ENCODE assay signal across 8 cellular contexts in the genomic region with DNA sequence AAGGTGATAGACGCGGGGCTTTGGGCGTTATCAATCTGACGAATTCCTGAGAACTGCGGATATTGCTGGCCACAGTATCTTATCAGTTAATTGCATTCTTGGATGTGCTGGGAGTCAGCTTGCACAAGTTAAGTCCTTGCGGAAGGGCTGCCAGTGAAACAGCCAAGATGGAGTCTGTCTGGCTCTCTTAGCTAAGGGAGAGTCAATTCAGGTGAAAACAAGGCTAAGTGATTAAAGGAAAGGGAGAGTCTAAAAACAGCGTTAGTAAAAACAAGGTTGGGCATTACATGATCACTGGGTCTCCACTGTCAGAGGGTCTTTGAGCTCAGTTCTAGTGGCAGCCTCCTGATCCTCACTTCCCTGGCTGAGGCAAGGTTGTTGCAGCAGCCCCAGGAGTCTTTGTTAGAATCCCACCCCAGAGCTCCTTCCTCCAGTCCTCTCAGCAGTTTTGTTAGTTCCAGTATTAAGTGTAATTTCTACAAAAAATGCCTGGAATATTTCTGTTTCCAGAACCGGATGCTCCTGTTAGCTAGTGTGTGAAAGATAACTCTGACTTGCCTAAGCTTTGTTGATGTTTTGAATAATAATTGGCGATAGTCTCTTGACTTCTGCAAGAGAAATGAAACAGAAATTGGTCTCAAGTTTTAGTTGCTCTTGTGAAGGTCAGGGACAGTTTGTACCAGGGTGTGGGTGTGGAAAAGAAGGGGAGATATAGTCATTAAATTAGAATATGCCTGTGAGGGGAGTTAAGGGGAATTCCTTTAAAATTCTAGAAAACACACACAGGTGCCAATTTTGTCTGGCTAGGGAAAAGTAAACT. TPM values are rescaled to one million over a fixed set of nuclear protein-coding genes. Genes with fewer than 3 reads are reported as not detected.
DNase-seq lines count a peak whose midpoint lies in the region; TF ChIP-seq lines count a peak whose summit lies in the region.

No MANE protein-coding gene starts in this region.

- no peaks in the 10 kb centered on the region for H3K9me2 ChIP-seq in Loucy (replicated peaks; ENCODE audit: low read depth, low read length)

- TF ChIP-seq CTCF in Loucy (conservative IDR thresholded peaks at IDR 0.05; ENCODE audit: low read length) (no peak), ovary (IDR thresholded peaks at IDR 0.05) (no peak)

- no peaks in the 10 kb centered on the region for H3F3A ChIP-seq in Loucy (ENCODE audit: low read depth)

- H3K9ac ChIP-seq in Loucy (ENCODE audit: low read depth, low read length, poor library complexity, severe bottlenecking) = peak overlapping the region; percentile 61
- peak overlapping the region; percentile 56 to 65 for H3K9ac ChIP-seq in duodenal mucosa (ENCODE audit: low read depth in 1 of 2, low read length in 2 of 2)

- H3K4me3 ChIP-seq in Loucy (ENCODE audit: low read length, poor library complexity, severe bottlenecking) (peak overlapping the region; percentile 86), duodenal mucosa (ENCODE audit: low read depth in 1 of 2, low read length in 2 of 2) (peak overlapping the region; percentile 41 to 54), ovary (peak overlapping the region; percentile 4)

- peak overlapping the region; percentile 90 for H3K4me2 ChIP-seq in Loucy (ENCODE audit: low read depth, low read length, poor library complexity, severe bottlenecking)

- H3K27me3 ChIP-seq in Loucy (ENCODE audit: insufficient read depth, low read length, poor library complexity, severe bottlenecking) = no peaks in the 10 kb centered on the region
- no peaks in the 10 kb centered on the region for H3K27me3 ChIP-seq in duodenal mucosa (ENCODE audit: control insufficient read depth in 1 of 2, insufficient read depth in 2 of 2, low read length in 2 of 2)
- H3K27me3 ChIP-seq in ovary = no peaks in the 10 kb centered on the region

- 1 to 8% (median 2%) methylated on average over 9 of the region's 9 CpGs for WGBS in ovary, 3 donors

- TF ChIP-seq EP300 in ovary (IDR thresholded peaks at IDR 0.05) = no peak

- peak; percentile 17 for DNase-seq in stimulated activated naive CD4-positive, alpha-beta T cell treated with Interleukin-2 at 50 U/mL for 16 hours (lab: John Stamatoyannopoulos, UW)
- DNase-seq in stimulated activated naive CD4-positive, alpha-beta T cell (lab: John Stamatoyannopoulos, UW) = no peak
- DNase-seq in ovary = no peak
- no peak for DNase-seq in NCI-H446 (lab: John Stamatoyannopoulos, UW)
- DNase-seq in cerebellum (ENCODE audit: low spot score) = no peak
- no peak for DNase-seq in MV-4-11 (lab: John Stamatoyannopoulos, UW)

- no peak for TF ChIP-seq POLR2A in ovary (IDR thresholded peaks at IDR 0.05)

- H2AFZ ChIP-seq in Loucy (ENCODE audit: low read length) = no peak overlapping the region

- peaks cover 83% of the 10 kb centered on the region for H3K4me1 ChIP-seq in Loucy (ENCODE audit: insufficient read depth, low read length, poor library complexity, severe bottlenecking)
- H3K4me1 ChIP-seq in duodenal mucosa (ENCODE audit: control insufficient read depth in 1 of 2, insufficient read depth in 2 of 2, low read length in 2 of 2) = peaks cover 73 to 86% of the 10 kb centered on the region in 2 donors
- H3K4me1 ChIP-seq in ovary (ENCODE audit: insufficient read depth) = peaks cover 30% of the 10 kb centered on the region

- peaks cover 95% of the 10 kb centered on the region for H3K79me2 ChIP-seq in Loucy (ENCODE audit: insufficient read depth, low read length)

- intact Hi-C loops in ovary (cut with DNase I) = no loop called here

- H3K36me3 ChIP-seq in Loucy (ENCODE audit: insufficient read depth, low read length) (peaks cover 8% of the 10 kb centered on the region; the same call in 1 of the 2 replicates), duodenal mucosa (ENCODE audit: control insufficient read depth in 1 of 2, insufficient read depth in 2 of 2, low read length in 2 of 2) (peaks cover 8 to 9% of the 10 kb centered on the region in 2 donors), ovary (no peaks in the 10 kb centered on the region)

- H4K20me1 ChIP-seq in Loucy (ENCODE audit: insufficient read depth, low read length, poor library complexity, severe bottlenecking) = peaks cover 43% of the 10 kb centered on the region

- H3K27ac ChIP-seq in duodenal mucosa (ENCODE audit: low read depth, low read length) (peak overlapping the region; percentile 67), ovary (peak overlapping the region in 1 of 2 donors; percentile 36)

- H3K9me3 ChIP-seq in Loucy (ENCODE audit: insufficient read depth, low read depth, low read length) = no peaks in the 10 kb centered on the region
- H3K9me3 ChIP-seq in duodenal mucosa (ENCODE audit: control insufficient read depth in 1 of 2, low read length in 2 of 2) = no peaks in the 10 kb centered on the region
- H3K9me3 ChIP-seq in ovary = no peaks in the 10 kb centered on the region

RNA-seq across cellular contexts. Expression of a gene that starts 10.6 kb away (rescaled TPM):
- 100 to 1,000 TPM in 1 of 7 donors, 10 to 100 TPM in 6; 50.0 to 111 (median 67.9) TPM for total RNA-seq in ovary
- 10 to 100 TPM; 26.7 to 88.7 TPM for polyA plus RNA-seq in ovary
- 65.3 TPM for total RNA-seq in cerebellum

RNA-seq across cellular contexts. Expression of a gene that starts 54.7 kb away (rescaled TPM):
- total RNA-seq in ovary = 10 to 100 TPM; 20.5 to 50.6 (median 47.6) TPM
- 10 to 100 TPM; 34.7 to 52.5 TPM for polyA plus RNA-seq in ovary
- total RNA-seq in cerebellum = 30.6 TPM

RNA-seq across cellular contexts. Expression of a gene that starts 55.0 kb away (rescaled TPM):
- total RNA-seq in ovary (10 to 100 TPM; 10.6 to 21.1 (median 18.1) TPM), cerebellum (50.4 TPM)
- 1 to 10 TPM; 3.4 to 6.5 TPM for polyA plus RNA-seq in ovary

RNA-seq across cellular contexts. Expression of a gene that starts 56.4 kb away (rescaled TPM):
- total RNA-seq in ovary = 10 to 100 TPM in 1 of 7 donors, 1 to 10 TPM in 6; 2.1 to 19.0 (median 3.8) TPM
- 1 to 10 TPM; 2.4 to 7.8 TPM for polyA plus RNA-seq in ovary
- total RNA-seq in cerebellum = 3.7 TPM

Comparison
In these comparisons a context has a peak if more than half of its experiments do, and no peak if none do; other contexts are left out.
1. H3K4me3 ChIP-seq: peak in every context shown above with its lines; median percentile 86 in Loucy; 48 in duodenal mucosa; 4 in ovary.